In genomic region chr6:167797079-167797870, GRCh38 we compare ENCODE assay signal across 1 cellular context.
TF ChIP-seq lines count a peak whose summit lies in the region.

No MANE protein-coding gene starts in this region.

TF ChIP-seq in liver, 16 proteins besides CTCF, POLR2A, EP300 and RAD21 (continued from another document):
- TF ChIP-seq MAX (IDR thresholded peaks at IDR 0.05) = no peak
- TF ChIP-seq FOXA1 (IDR thresholded peaks at IDR 0.05) = no peak
- peak; percentile 19 for TF ChIP-seq SP1 (IDR thresholded peaks at IDR 0.05)
- TF ChIP-seq HNF4A (conservative IDR thresholded peaks at IDR 0.05) = peak; percentile 54 to 72
- TF ChIP-seq TAF1 (conservative IDR thresholded peaks at IDR 0.05) = no peak
- TF ChIP-seq JUND (IDR thresholded peaks at IDR 0.05) = no peak
- no peak for TF ChIP-seq GABPA (IDR thresholded peaks at IDR 0.05 in 1 of 2, conservative IDR thresholded peaks at IDR 0.05 in 1 of 2)
- no peak for TF ChIP-seq EGR1 (IDR thresholded peaks at IDR 0.05; ENCODE audit: low read depth in 2 of 2)
